In genomic region chr15:98281130-98281529, GRCh38 we compare ENCODE assay signal across 16 cellular contexts.
DNase-seq lines count a peak whose midpoint lies in the region; ATAC-seq and TF ChIP-seq lines count a peak whose summit lies in the region.
"Had no signal": no experiment of that assay in that cellular context is flagged by ENCODE, and none has a peak within 500 bp of the region (broad histone marks: within the 10 kb centered on the region; RNA-seq: fewer than 3 reads in every experiment).

No MANE protein-coding gene starts in this region.

- no peak overlapping the region for H3K27ac ChIP-seq in MM.1S (ENCODE audit: low read length)

- H3K4me3 ChIP-seq in MM.1S (ENCODE audit: low read length) = no peak overlapping the region
- H3K4me3 ChIP-seq: HAP-1, K562 had no signal

- no peak overlapping the region for H2AFZ ChIP-seq in MM.1S (ENCODE audit: low read length)

- no peak overlapping the region for H3K4me3 Mint-ChIP-seq in endothelial cell (ENCODE audit: unreplicated experiment)
- H3K4me3 Mint-ChIP-seq: CD14-positive monocyte; CD4-positive, alpha-beta memory T cell had no signal

- H3K4me2 ChIP-seq in MM.1S (ENCODE audit: low read depth, low read length) = no peak overlapping the region

- H3K4me1 Mint-ChIP-seq in endothelial cell (ENCODE audit: unreplicated experiment) = peaks cover 24% of the 10 kb centered on the region
- H3K4me1 Mint-ChIP-seq: CD14-positive monocyte; CD4-positive, alpha-beta memory T cell had no signal

- no peaks in the 10 kb centered on the region for H4K20me1 ChIP-seq in MM.1S (ENCODE audit: insufficient read depth, low read length)

- no peak overlapping the region for H3K9ac ChIP-seq in MM.1S (ENCODE audit: low read length)

- no peaks in the 10 kb centered on the region for H3K79me2 ChIP-seq in MM.1S (ENCODE audit: low read length)

- no peaks in the 10 kb centered on the region for H3K9me3 Mint-ChIP-seq in endothelial cell (ENCODE audit: unreplicated experiment)

- H3K27me3 Mint-ChIP-seq in endothelial cell (ENCODE audit: unreplicated experiment) = peaks cover 5% of the 10 kb centered on the region

- peak overlapping the region; percentile 49 for H3K27ac Mint-ChIP-seq in endothelial cell (ENCODE audit: unreplicated experiment)
- H3K27ac Mint-ChIP-seq: CD14-positive monocyte; CD4-positive, alpha-beta memory T cell had no signal

- ATAC-seq in GM18870 (IDR thresholded peaks at IDR 0.05; ENCODE audit: unreplicated experiment) (peak; percentile 59), GM21423 (IDR thresholded peaks at IDR 0.05; ENCODE audit: unreplicated experiment) (peak; percentile 47)
- ATAC-seq: K562 had no signal

- no peaks in the 10 kb centered on the region for H3K4me1 ChIP-seq in MM.1S (ENCODE audit: low read length)
- H3K4me1 ChIP-seq: BE2C, HAP-1 had no signal

- no peaks in the 10 kb centered on the region for H3K36me3 ChIP-seq in MM.1S (replicated peaks; ENCODE audit: insufficient read depth, low read length)
- H3K36me3 ChIP-seq: BE2C, HAP-1 had no signal

- H3K9me2 ChIP-seq in MM.1S (replicated peaks; ENCODE audit: insufficient read depth, low read length) = no peaks in the 10 kb centered on the region

- H3K27me3 ChIP-seq in MM.1S (replicated peaks; ENCODE audit: insufficient read depth, low read length) = no peaks in the 10 kb centered on the region

- no peak for TF ChIP-seq CTCF in endothelial cell (IDR thresholded peaks at IDR 0.05; ENCODE audit: unreplicated experiment)
- TF ChIP-seq CTCF in MM.1S (IDR thresholded peaks at IDR 0.05; ENCODE audit: low read length) = no peak

- peaks cover 4% of the 10 kb centered on the region for H3K36me3 Mint-ChIP-seq in endothelial cell (ENCODE audit: low read depth, unreplicated experiment)
- H3K36me3 Mint-ChIP-seq: CD14-positive monocyte; CD4-positive, alpha-beta memory T cell had no signal

- H3K9me3 ChIP-seq in MM.1S (replicated peaks; ENCODE audit: insufficient read depth, low read length) = no peaks in the 10 kb centered on the region
- H3K9me3 ChIP-seq: BE2C, HAP-1 had no signal

- H3F3A ChIP-seq in MM.1S (ENCODE audit: insufficient read depth, low read length) = no peaks in the 10 kb centered on the region

- DNase-seq in endothelial cell (ENCODE audit: low spot score) (no peak), nucleus accumbens (lab: John Stamatoyannopoulos, UW) (no peak), NCI-H345 (lab: John Stamatoyannopoulos, UW) (no peak), AG08396 (ENCODE audit: low spot score) (no peak), MM.1S (no peak)
- DNase-seq: BE2C; CD4-positive, alpha-beta memory T cell; DMS153; DMS79; GDM1; IMR-90 had no signal
